In genomic region chr16:15682105-15682570, GRCh38 we compare ENCODE assay signal across 2 cellular contexts.
TF ChIP-seq lines count a peak whose summit lies in the region.

No MANE protein-coding gene starts in this region.

TF ChIP-seq in GM23338, 12 proteins besides CTCF, POLR2A, EP300 and RAD21 (continued from another document):
- TF ChIP-seq ZNF462 (CRISPR knock-in tag; IDR thresholded peaks at IDR 0.05) (no peak), NANOG (IDR thresholded peaks at IDR 0.05; ENCODE audit: borderline replicate concordance) (no peak), STAT1 (IDR thresholded peaks at IDR 0.05; ENCODE audit: unreplicated experiment) (no peak), JUNB (IDR thresholded peaks at IDR 0.05; ENCODE audit: unreplicated experiment) (no peak), ZNF114 (CRISPR knock-in tag; IDR thresholded peaks at IDR 0.05) (no peak), REST (IDR thresholded peaks at IDR 0.05; ENCODE audit: unreplicated experiment) (no peak), POLR2AphosphoS5 (IDR thresholded peaks at IDR 0.05; ENCODE audit: low read depth) (no peak), CREB1 (CRISPR knock-in tag; IDR thresholded peaks at IDR 0.05; ENCODE audit: low read depth) (no peak), EZH2phosphoT487 (IDR thresholded peaks at IDR 0.05; ENCODE audit: unreplicated experiment) (no peak), ZNF331 (CRISPR knock-in tag; IDR thresholded peaks at IDR 0.05; ENCODE audit: low read depth) (no peak)
TF ChIP-seq in GM23338: peak in this region for 0.

TF ChIP-seq in K562, 482 proteins besides CTCF, POLR2A, EP300 and RAD21 (continued from another document and continues in another):
- TF ChIP-seq ZNF407 (IDR thresholded peaks at IDR 0.05; ENCODE audit: low read depth) (no peak), MED1 (CRISPR knock-in tag; IDR thresholded peaks at IDR 0.05; ENCODE audit: borderline replicate concordance) (no peak), WHSC1 (IDR thresholded peaks at IDR 0.05; ENCODE audit: low read length) (no peak), THRAP3 (IDR thresholded peaks at IDR 0.05; ENCODE audit: borderline replicate concordance) (no peak), MTF1 (CRISPR knock-in tag; IDR thresholded peaks at IDR 0.05; ENCODE audit: borderline replicate concordance) (no peak), PRDM10 (IDR thresholded peaks at IDR 0.05; ENCODE audit: partially characterized antibody) (no peak), PRPF4 (IDR thresholded peaks at IDR 0.05; ENCODE audit: insufficient read depth, low read depth, low read length, poor library complexity, severe bottlenecking) (no peak), BRF1 (IDR thresholded peaks at IDR 0.05; ENCODE audit: borderline replicate concordance, extremely low read depth, insufficient read length) (no peak), CREM (IDR thresholded peaks at IDR 0.05; ENCODE audit: low read depth) (peak; percentile 67), GTF2E2 (tag; IDR thresholded peaks at IDR 0.05) (no peak), ZNF586 (CRISPR knock-in tag; conservative IDR thresholded peaks at IDR 0.05) (no peak), ZNF280B (CRISPR knock-in tag; IDR thresholded peaks at IDR 0.05) (no peak), ZC3H4 (CRISPR knock-in tag; IDR thresholded peaks at IDR 0.05; ENCODE audit: borderline replicate concordance) (no peak), KLF10 (CRISPR knock-in tag; IDR thresholded peaks at IDR 0.05) (no peak), SNRNP70 (optimal IDR thresholded peaks at IDR 0.05; ENCODE audit: low read depth, low read length) (no peak), BCLAF1 (IDR thresholded peaks at IDR 0.05; ENCODE audit: borderline replicate concordance in 1 of 2, control insufficient read depth in 1 of 2, low read depth in 2 of 2, low read length in 1 of 2) (no peak), DACH1 (IDR thresholded peaks at IDR 0.05; ENCODE audit: partially characterized antibody) (peak; percentile 51), KLF1 (tag; IDR thresholded peaks at IDR 0.05) (no peak), MEF2D (tag; conservative IDR thresholded peaks at IDR 0.05; ENCODE audit: low read depth) (no peak), JUNB (CRISPR knock-in tag; conservative IDR thresholded peaks at IDR 0.05) (peak; percentile 62; the same call in 1 of the 2 replicates), SMARCC2 (IDR thresholded peaks at IDR 0.05; ENCODE audit: low read depth) (peak; percentile 61; the same call in 1 of the 2 replicates), ZNF764 (CRISPR knock-in tag; IDR thresholded peaks at IDR 0.05; ENCODE audit: low read depth) (no peak), SOX6 (IDR thresholded peaks at IDR 0.05) (peak; percentile 15; the same call in 1 of the 2 replicates), EWSR1 (IDR thresholded peaks at IDR 0.05; ENCODE audit: borderline replicate concordance, low read depth, partially characterized antibody) (no peak), HES1 (IDR thresholded peaks at IDR 0.05; ENCODE audit: low read depth) (peak; percentile 35; the same call in 1 of the 2 replicates), DEAF1 (CRISPR knock-in tag; IDR thresholded peaks at IDR 0.05) (peak; percentile 26; the same call in 1 of the 2 replicates), POLR2G (IDR thresholded peaks at IDR 0.05; ENCODE audit: low read depth, low read length) (no peak), TEAD4 (IDR thresholded peaks at IDR 0.05; ENCODE audit: low read length) (no peak), TEAD4 (CRISPR knock-in tag; IDR thresholded peaks at IDR 0.05; ENCODE audit: borderline replicate concordance) (no peak), CAMTA2 (CRISPR knock-in tag; conservative IDR thresholded peaks at IDR 0.05) (no peak), ZNF124 (CRISPR knock-in tag; IDR thresholded peaks at IDR 0.05) (no peak), HDAC2 (IDR thresholded peaks at IDR 0.05) (no peak), USF1 (CRISPR knock-in tag; IDR thresholded peaks at IDR 0.05) (peak; percentile 75), NFE2L1 (tag; IDR thresholded peaks at IDR 0.05; ENCODE audit: borderline replicate concordance, low read depth) (no peak), RAD51 (IDR thresholded peaks at IDR 0.05; ENCODE audit: borderline replicate concordance, low read depth) (peak; percentile 72), SLC30A9 (CRISPR knock-in tag; IDR thresholded peaks at IDR 0.05) (no peak), SMARCA5 (IDR thresholded peaks at IDR 0.05) (no peak), ZNF57 (CRISPR knock-in tag; IDR thresholded peaks at IDR 0.05) (no peak)
